Comparison of ENCODE assay signal across 1 cellular context in genomic region chr12:89154743-89155530, GRCh38.
TF ChIP-seq lines count a peak whose summit lies in the region.

No MANE protein-coding gene starts in this region.

TF ChIP-seq in GM23338, 12 proteins besides CTCF, POLR2A, EP300 and RAD21 (continued from another document):
- TF ChIP-seq ZNF462 (CRISPR knock-in tag; IDR thresholded peaks at IDR 0.05) (no peak), ETS1 (IDR thresholded peaks at IDR 0.05) (no peak), REST (IDR thresholded peaks at IDR 0.05; ENCODE audit: unreplicated experiment) (no peak)
